In the genomic region with DNA sequence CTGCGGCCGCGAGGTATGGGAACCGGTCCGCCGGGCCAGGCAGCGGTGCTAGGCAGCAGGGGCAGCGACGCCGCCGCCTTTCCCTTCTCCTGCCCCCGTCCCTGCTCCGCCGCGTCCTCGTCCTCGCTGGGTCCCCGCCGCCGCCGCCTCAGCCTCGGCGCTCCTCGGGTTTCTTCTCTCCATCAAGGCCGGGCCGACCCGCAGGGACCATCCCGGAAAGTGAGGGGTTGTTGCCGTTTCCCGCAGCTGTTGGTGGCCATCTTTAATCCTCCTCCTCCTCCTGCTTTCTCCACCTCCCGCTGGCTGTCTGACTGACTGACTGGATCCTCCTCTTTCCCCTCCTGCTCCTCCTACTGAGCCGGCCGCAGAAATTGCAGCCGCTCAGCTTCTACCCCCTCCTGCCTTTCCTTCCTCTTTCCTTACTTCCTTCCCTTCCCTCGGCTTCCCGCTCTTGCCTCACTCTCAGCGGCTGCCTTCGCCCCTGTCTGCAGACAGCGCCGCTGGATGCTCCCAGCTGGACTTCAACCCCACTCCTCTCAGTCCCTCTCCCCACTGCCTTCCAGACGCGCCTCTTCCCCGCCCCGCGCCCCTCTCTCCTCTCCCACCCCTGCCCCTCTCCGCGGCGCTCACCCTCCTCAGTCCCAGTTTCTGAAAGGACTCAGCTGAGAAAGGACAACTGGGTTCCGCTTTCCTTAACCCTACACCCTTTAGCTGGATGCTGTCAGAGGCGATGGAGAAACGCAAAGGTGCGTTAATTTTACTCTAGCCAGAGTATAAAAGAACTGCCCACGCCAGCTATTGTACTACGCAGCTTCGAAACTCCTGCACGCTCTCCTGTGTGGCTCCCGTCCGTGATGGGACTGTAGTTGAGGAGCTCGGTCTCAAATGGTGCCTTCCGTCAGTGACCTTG, we compare ENCODE assay signal across 1 cellular context.
TF ChIP-seq lines count a peak whose summit lies in the region.

A gene with protein sequence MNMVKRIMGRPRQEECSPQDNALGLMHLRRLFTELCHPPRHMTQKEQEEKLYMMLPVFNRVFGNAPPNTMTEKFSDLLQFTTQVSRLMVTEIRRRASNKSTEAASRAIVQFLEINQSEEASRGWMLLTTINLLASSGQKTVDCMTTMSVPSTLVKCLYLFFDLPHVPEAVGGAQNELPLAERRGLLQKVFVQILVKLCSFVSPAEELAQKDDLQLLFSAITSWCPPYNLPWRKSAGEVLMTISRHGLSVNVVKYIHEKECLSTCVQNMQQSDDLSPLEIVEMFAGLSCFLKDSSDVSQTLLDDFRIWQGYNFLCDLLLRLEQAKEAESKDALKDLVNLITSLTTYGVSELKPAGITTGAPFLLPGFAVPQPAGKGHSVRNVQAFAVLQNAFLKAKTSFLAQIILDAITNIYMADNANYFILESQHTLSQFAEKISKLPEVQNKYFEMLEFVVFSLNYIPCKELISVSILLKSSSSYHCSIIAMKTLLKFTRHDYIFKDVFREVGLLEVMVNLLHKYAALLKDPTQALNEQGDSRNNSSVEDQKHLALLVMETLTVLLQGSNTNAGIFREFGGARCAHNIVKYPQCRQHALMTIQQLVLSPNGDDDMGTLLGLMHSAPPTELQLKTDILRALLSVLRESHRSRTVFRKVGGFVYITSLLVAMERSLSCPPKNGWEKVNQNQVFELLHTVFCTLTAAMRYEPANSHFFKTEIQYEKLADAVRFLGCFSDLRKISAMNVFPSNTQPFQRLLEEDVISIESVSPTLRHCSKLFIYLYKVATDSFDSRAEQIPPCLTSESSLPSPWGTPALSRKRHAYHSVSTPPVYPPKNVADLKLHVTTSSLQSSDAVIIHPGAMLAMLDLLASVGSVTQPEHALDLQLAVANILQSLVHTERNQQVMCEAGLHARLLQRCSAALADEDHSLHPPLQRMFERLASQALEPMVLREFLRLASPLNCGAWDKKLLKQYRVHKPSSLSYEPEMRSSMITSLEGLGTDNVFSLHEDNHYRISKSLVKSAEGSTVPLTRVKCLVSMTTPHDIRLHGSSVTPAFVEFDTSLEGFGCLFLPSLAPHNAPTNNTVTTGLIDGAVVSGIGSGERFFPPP (N-terminal part only) (minus strand): TSS at position 309 of the 910 bp plus-strand sequence. CDS start 106,099 bp downstream, outside the sequence.

TF ChIP-seq in HEK293, 187 proteins besides CTCF, POLR2A, EP300 and RAD21 (continued from another document and continues in another):
- TF ChIP-seq KLF16 (tag by site-specific recombination; IDR thresholded peaks at IDR 0.05) (0 out of 2 replicates have a peak, but pooled peaks have one; percentile 59), EGR2 (tag by site-specific recombination; IDR thresholded peaks at IDR 0.05; ENCODE audit: low read depth) (peak; percentile 20), ZNF341 (tag by site-specific recombination; IDR thresholded peaks at IDR 0.05; ENCODE audit: low read depth) (peak; percentile 96), ZNF501 (tag by site-specific recombination; IDR thresholded peaks at IDR 0.05) (peak; percentile 82; the same call in 1 of the 2 replicates), GLIS2 (tag by site-specific recombination; IDR thresholded peaks at IDR 0.05) (peak; percentile 71), KLF9 (tag by site-specific recombination; IDR thresholded peaks at IDR 0.05; ENCODE audit: low read depth) (peak; percentile 59; the same call in 1 of the 2 replicates), ZNF223 (tag by site-specific recombination; IDR thresholded peaks at IDR 0.05) (no peak), ZNF514 (tag by site-specific recombination; IDR thresholded peaks at IDR 0.05) (no peak), WT1 (tag by site-specific recombination; IDR thresholded peaks at IDR 0.05) (peak; percentile 65), ZNF639 (tag by site-specific recombination; IDR thresholded peaks at IDR 0.05) (0 out of 2 replicates have a peak, but pooled peaks have one; percentile 21), ZBTB11 (tag by site-specific recombination; conservative IDR thresholded peaks at IDR 0.05; ENCODE audit: low read depth) (peak; percentile 77), KLF1 (tag by site-specific recombination; IDR thresholded peaks at IDR 0.05) (peak; percentile 7; the same call in 1 of the 2 replicates), GLIS1 (tag by site-specific recombination; IDR thresholded peaks at IDR 0.05) (peak; percentile 77), ZBTB8A (tag by site-specific recombination; IDR thresholded peaks at IDR 0.05) (peak; percentile 29; the same call in 1 of the 2 replicates), ZNF202 (tag by site-specific recombination; IDR thresholded peaks at IDR 0.05; ENCODE audit: borderline replicate concordance) (no peak), ZNF184 (tag by site-specific recombination; IDR thresholded peaks at IDR 0.05) (no peak), SP3 (tag by site-specific recombination; IDR thresholded peaks at IDR 0.05) (peak; percentile 72), ATF2 (tag by site-specific recombination; IDR thresholded peaks at IDR 0.05; ENCODE audit: low read depth) (no peak), BCL11B (tag by site-specific recombination; IDR thresholded peaks at IDR 0.05; ENCODE audit: low read depth) (no peak), TRIM28 (IDR thresholded peaks at IDR 0.05; ENCODE audit: borderline replicate concordance, low read length) (no peak), YY1 (tag by site-specific recombination; IDR thresholded peaks at IDR 0.05) (peak; percentile 79), HIC1 (tag by site-specific recombination; IDR thresholded peaks at IDR 0.05) (no peak), ZIC2 (tag by site-specific recombination; IDR thresholded peaks at IDR 0.05) (peak; percentile 91)
- TF ChIP-seq, protein P1, sequence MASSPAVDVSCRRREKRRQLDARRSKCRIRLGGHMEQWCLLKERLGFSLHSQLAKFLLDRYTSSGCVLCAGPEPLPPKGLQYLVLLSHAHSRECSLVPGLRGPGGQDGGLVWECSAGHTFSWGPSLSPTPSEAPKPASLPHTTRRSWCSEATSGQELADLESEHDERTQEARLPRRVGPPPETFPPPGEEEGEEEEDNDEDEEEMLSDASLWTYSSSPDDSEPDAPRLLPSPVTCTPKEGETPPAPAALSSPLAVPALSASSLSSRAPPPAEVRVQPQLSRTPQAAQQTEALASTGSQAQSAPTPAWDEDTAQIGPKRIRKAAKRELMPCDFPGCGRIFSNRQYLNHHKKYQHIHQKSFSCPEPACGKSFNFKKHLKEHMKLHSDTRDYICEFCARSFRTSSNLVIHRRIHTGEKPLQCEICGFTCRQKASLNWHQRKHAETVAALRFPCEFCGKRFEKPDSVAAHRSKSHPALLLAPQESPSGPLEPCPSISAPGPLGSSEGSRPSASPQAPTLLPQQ (tag by site-specific recombination; IDR thresholded peaks at IDR 0.05): no peak
- TF ChIP-seq, protein P2, sequence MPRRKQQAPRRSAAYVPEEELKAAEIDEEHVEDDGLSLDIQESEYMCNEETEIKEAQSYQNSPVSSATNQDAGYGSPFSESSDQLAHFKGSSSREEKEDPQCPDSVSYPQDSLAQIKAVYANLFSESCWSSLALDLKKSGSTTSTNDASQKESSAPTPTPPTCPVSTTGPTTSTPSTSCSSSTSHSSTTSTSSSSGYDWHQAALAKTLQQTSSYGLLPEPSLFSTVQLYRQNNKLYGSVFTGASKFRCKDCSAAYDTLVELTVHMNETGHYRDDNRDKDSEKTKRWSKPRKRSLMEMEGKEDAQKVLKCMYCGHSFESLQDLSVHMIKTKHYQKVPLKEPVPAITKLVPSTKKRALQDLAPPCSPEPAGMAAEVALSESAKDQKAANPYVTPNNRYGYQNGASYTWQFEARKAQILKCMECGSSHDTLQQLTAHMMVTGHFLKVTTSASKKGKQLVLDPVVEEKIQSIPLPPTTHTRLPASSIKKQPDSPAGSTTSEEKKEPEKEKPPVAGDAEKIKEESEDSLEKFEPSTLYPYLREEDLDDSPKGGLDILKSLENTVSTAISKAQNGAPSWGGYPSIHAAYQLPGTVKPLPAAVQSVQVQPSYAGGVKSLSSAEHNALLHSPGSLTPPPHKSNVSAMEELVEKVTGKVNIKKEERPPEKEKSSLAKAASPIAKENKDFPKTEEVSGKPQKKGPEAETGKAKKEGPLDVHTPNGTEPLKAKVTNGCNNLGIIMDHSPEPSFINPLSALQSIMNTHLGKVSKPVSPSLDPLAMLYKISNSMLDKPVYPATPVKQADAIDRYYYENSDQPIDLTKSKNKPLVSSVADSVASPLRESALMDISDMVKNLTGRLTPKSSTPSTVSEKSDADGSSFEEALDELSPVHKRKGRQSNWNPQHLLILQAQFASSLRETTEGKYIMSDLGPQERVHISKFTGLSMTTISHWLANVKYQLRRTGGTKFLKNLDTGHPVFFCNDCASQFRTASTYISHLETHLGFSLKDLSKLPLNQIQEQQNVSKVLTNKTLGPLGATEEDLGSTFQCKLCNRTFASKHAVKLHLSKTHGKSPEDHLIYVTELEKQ (tag by site-specific recombination; IDR thresholded peaks at IDR 0.05; ENCODE audit: borderline replicate concordance): no peak
- TF ChIP-seq, protein P3, sequence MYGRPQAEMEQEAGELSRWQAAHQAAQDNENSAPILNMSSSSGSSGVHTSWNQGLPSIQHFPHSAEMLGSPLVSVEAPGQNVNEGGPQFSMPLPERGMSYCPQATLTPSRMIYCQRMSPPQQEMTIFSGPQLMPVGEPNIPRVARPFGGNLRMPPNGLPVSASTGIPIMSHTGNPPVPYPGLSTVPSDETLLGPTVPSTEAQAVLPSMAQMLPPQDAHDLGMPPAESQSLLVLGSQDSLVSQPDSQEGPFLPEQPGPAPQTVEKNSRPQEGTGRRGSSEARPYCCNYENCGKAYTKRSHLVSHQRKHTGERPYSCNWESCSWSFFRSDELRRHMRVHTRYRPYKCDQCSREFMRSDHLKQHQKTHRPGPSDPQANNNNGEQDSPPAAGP (tag by site-specific recombination; IDR thresholded peaks at IDR 0.05): peak; percentile 44
- TF ChIP-seq, protein P4, sequence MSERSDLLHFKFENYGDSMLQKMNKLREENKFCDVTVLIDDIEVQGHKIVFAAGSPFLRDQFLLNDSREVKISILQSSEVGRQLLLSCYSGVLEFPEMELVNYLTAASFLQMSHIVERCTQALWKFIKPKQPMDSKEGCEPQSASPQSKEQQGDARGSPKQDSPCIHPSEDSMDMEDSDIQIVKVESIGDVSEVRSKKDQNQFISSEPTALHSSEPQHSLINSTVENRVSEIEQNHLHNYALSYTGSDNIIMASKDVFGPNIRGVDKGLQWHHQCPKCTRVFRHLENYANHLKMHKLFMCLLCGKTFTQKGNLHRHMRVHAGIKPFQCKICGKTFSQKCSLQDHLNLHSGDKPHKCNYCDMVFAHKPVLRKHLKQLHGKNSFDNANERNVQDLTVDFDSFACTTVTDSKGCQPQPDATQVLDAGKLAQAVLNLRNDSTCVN (tag by site-specific recombination; optimal IDR thresholded peaks at IDR 0.05): peak; percentile 49
